Comparison of ENCODE assay signal across 8 cellular contexts in genomic region chr5:6632324-6632930, GRCh38. TPM values are rescaled to one million over a fixed set of nuclear protein-coding genes. Genes with fewer than 3 reads are reported as not detected.
DNase-seq lines count a peak whose midpoint lies in the region; ATAC-seq and TF ChIP-seq lines count a peak whose summit lies in the region.

No MANE protein-coding gene starts in this region.

- H3K9me3 ChIP-seq in A673 (ENCODE audit: low read depth, low read length, poor library complexity, severe bottlenecking) = no peaks in the 10 kb centered on the region
- no peaks in the 10 kb centered on the region for H3K9me3 ChIP-seq in NT2/D1 (ENCODE audit: insufficient read depth, low read length)
- no peaks in the 10 kb centered on the region for H3K9me3 ChIP-seq in mesodermal cell (ENCODE audit: control insufficient read depth, low read length)

- H3K4me1 ChIP-seq in A673 (ENCODE audit: insufficient read depth, low read length, poor library complexity, severe bottlenecking) = peaks cover 7% of the 10 kb centered on the region
- H3K4me1 ChIP-seq in NT2/D1 (ENCODE audit: insufficient read depth, insufficient read length) = peaks cover 4% of the 10 kb centered on the region
- peaks cover 10% of the 10 kb centered on the region for H3K4me1 ChIP-seq in mesodermal cell (ENCODE audit: control insufficient read depth, insufficient read depth, low read length, poor library complexity, severe bottlenecking)

- TF ChIP-seq POLR2A in GM18505 (IDR thresholded peaks at IDR 0.05; ENCODE audit: borderline replicate concordance, extremely low read depth, insufficient read depth, insufficient read length) = no peak

- H3K9me3 Mint-ChIP-seq in dendritic cell treated with granulocyte-macrophage colony-stimulating factor and Interleukin-4, amounts not matched to agents 40 ng/mL and 50 ng/mL, for 4 days = no peaks in the 10 kb centered on the region

- peaks cover 58% of the 10 kb centered on the region for H3K36me3 Mint-ChIP-seq in dendritic cell treated with granulocyte-macrophage colony-stimulating factor and Interleukin-4, amounts not matched to agents 40 ng/mL and 50 ng/mL, for 4 days (ENCODE audit: low read depth)

- WGBS in mesodermal cell (ENCODE audit: insufficient coverage in 2 of 2), 2 experiments = 1% methylated on average over 32 to 37 of the region's 40 CpGs

- ATAC-seq in GM18505 (IDR thresholded peaks at IDR 0.05; ENCODE audit: unreplicated experiment) (peak; percentile 24), HG02973 (IDR thresholded peaks at IDR 0.05; ENCODE audit: unreplicated experiment) (peak; percentile 29)

- no peaks in the 10 kb centered on the region for H3K27me3 Mint-ChIP-seq in dendritic cell treated with granulocyte-macrophage colony-stimulating factor and Interleukin-4, amounts not matched to agents 40 ng/mL and 50 ng/mL, for 4 days

- H3K9ac ChIP-seq in NT2/D1 (ENCODE audit: insufficient read length, low read depth) = peak overlapping the region; percentile 93

- H3K4me3 ChIP-seq in A673 (ENCODE audit: low read depth, low read length, poor library complexity, severe bottlenecking) = peak overlapping the region; percentile 99
- H3K4me3 ChIP-seq in NT2/D1 (ENCODE audit: insufficient read length, low read depth) = peak overlapping the region; percentile 78
- peak overlapping the region; percentile 94 for H3K4me3 ChIP-seq in mesodermal cell (ENCODE audit: extremely low read depth, insufficient read depth, low read length, poor library complexity, severe bottlenecking)

- intact Hi-C loops in A673 (cut with micrococcal nuclease; ENCODE audit: unreplicated experiment) = no loop called here
- intact Hi-C loops in dendritic cell treated with granulocyte-macrophage colony-stimulating factor and Interleukin-4, amounts not matched to agents 40 ng/mL and 50 ng/mL, for 4 days (cut with micrococcal nuclease) = loop anchor here (2.0 to 5.0 kb wide), 2 partner anchors 255 to 1210 kb away; partner anchors contain the start of genes ICE1 and MED10

- no peaks in the 10 kb centered on the region for H3K27me3 ChIP-seq in A673 (replicated peaks; ENCODE audit: insufficient read depth, low read depth, low read length, poor library complexity)
- no peaks in the 10 kb centered on the region for H3K27me3 ChIP-seq in NT2/D1 (ENCODE audit: insufficient read depth, insufficient read length)

- peak overlapping the region; percentile 100 for H3K27ac ChIP-seq in A673 (ENCODE audit: low read depth, low read length, poor library complexity, severe bottlenecking)
- H3K27ac ChIP-seq in mesodermal cell (ENCODE audit: low read depth, low read length, severe bottlenecking) = peak overlapping the region; percentile 99

- peak overlapping the region; percentile 93 for H3K4me3 Mint-ChIP-seq in dendritic cell treated with granulocyte-macrophage colony-stimulating factor and Interleukin-4, amounts not matched to agents 40 ng/mL and 50 ng/mL, for 4 days

- POLR2A ChIA-PET in A673 (lab: Charles Lee; ENCODE audit: low non-redundant PET) = interaction anchor here (0.7 to 1.0 kb wide), 2 partner anchors 10 to 21 kb away, joined by 3 to 6 read pairs; no protein-coding TSS in a partner anchor

- peak overlapping the region; percentile 98 for H3K27ac Mint-ChIP-seq in dendritic cell treated with granulocyte-macrophage colony-stimulating factor and Interleukin-4, amounts not matched to agents 40 ng/mL and 50 ng/mL, for 4 days

- TF ChIP-seq CTCF in A673 (conservative IDR thresholded peaks at IDR 0.05; ENCODE audit: low read depth, low read length) = no peak

- H3K36me3 ChIP-seq in A673 (ENCODE audit: insufficient read depth, low read length, poor library complexity, severe bottlenecking) (peaks cover 34% of the 10 kb centered on the region), NT2/D1 (ENCODE audit: insufficient read depth, insufficient read length, low read length) (peaks cover 56% of the 10 kb centered on the region), mesodermal cell (ENCODE audit: control insufficient read depth, insufficient read depth, low read length) (peaks cover 51% of the 10 kb centered on the region)

- BruUV-seq in A673 (replicated peaks; lab: Mats Ljungman, UMichigan) = TSS peak; percentile 37

- peaks cover 35% of the 10 kb centered on the region for H3K4me1 Mint-ChIP-seq in dendritic cell treated with granulocyte-macrophage colony-stimulating factor and Interleukin-4, amounts not matched to agents 40 ng/mL and 50 ng/mL, for 4 days (ENCODE audit: low read depth)

- DNase-seq in A673 (ENCODE audit: low spot score) = no peak
- no peak for DNase-seq in NT2/D1 (ENCODE audit: low read depth, low spot score)
- DNase-seq in cortex of kidney (lab: John Stamatoyannopoulos, UW) = no peak
- no peak for DNase-seq in foreskin melanocyte

- CTCF ChIA-PET in A673 (lab: Charles Lee) = interaction anchor here (0.6 kb wide), 1 partner anchor 1047 kb away, joined by 3 read pairs; no protein-coding TSS in a partner anchor

RNA-seq across cellular contexts. Expression of gene NSUN2, which starts 0.4 kb away (rescaled TPM):
- total RNA-seq in A673 (2021) = 102 and 111 TPM in 2 replicates
- polyA plus RNA-seq in mesodermal cell (2013, experiment 1 of 2) = 42.2 TPM
- 38.7 TPM for polyA plus RNA-seq in mesodermal cell (2013, experiment 2 of 2)

RNA-seq across cellular contexts. Expression of gene SRD5A1, which starts 0.8 kb away (rescaled TPM):
- total RNA-seq in A673 (2021) = 32.0 and 32.4 TPM in 2 replicates
- 19.1 TPM for polyA plus RNA-seq in mesodermal cell (2013, experiment 1 of 2)
- 17.8 TPM for polyA plus RNA-seq in mesodermal cell (2013, experiment 2 of 2)
